In genomic region chr5:72066658-72067057, GRCh38 we compare ENCODE assay signal across 12 cellular contexts. TPM values are rescaled to one million over a fixed set of nuclear protein-coding genes. Genes with fewer than 3 reads are reported as not detected.
A peak's percentile ranks its signal among the peaks of the same experiment; 100 is the strongest.
DNase-seq lines count a peak whose midpoint lies in the region; ATAC-seq and TF ChIP-seq lines count a peak whose summit lies in the region.
"Had no signal": no experiment of that assay in that cellular context is flagged by ENCODE, and none has a peak within 500 bp of the region (broad histone marks: within the 10 kb centered on the region; RNA-seq: fewer than 3 reads in every experiment).

No MANE protein-coding gene starts in this region.

- H4K91ac ChIP-seq in neuronal stem cell (ENCODE audit: low read depth, low read length, poor library complexity): no peak overlapping the region

- H3K4ac ChIP-seq in neuronal stem cell (ENCODE audit: low read length): no peak overlapping the region

- H3K14ac ChIP-seq in neuronal stem cell (ENCODE audit: low read length): no peak overlapping the region

- DNase-seq in ELR (ENCODE audit: low read depth): peak; percentile 92
- peak; percentile 58 for DNase-seq in NCI-H69 (lab: John Stamatoyannopoulos, UW)
- peak; percentile 84 for DNase-seq in choroid plexus epithelial cell (ENCODE audit: low read depth)
- no peak for DNase-seq in neuronal stem cell (ENCODE audit: low spot score)
- DNase-seq in cerebellar nuclear complex (lab: John Stamatoyannopoulos, UW): no peak
- no peak for DNase-seq in foreskin melanocyte
- DNase-seq in inferior parietal cortex (ENCODE audit: extremely low spot score): no peak
- DNase-seq: DMS79, T-helper 17 cell had no signal

- H3K27me3 ChIP-seq in neuronal stem cell (ENCODE audit: control insufficient read depth in 3 of 3, insufficient read depth in 3 of 3, low read depth in 1 of 3, low read length in 3 of 3): no peaks in the 10 kb centered on the region
- H3K27me3 ChIP-seq: neutrophil, vagina had no signal

- peaks cover 26 to 30% of the 10 kb centered on the region in 2 donors for H3K4me1 ChIP-seq in neuronal stem cell (ENCODE audit: control insufficient read depth in 2 of 2, insufficient read depth in 1 of 2, low read depth in 1 of 2, low read length in 2 of 2)
- H3K4me1 ChIP-seq: vagina had no signal

- no peak for ATAC-seq in HG03025 (IDR thresholded peaks at IDR 0.05; ENCODE audit: low FRiP score, unreplicated experiment)
- ATAC-seq: T-helper 17 cell had no signal

- no peak overlapping the region for H4K8ac ChIP-seq in neuronal stem cell (ENCODE audit: low read depth, low read length)

- no peak overlapping the region for H3K18ac ChIP-seq in neuronal stem cell (ENCODE audit: low read length)

- H3K4me2 ChIP-seq in neuronal stem cell (ENCODE audit: insufficient read depth, low read length, poor library complexity, severe bottlenecking): no peak overlapping the region

- no peak overlapping the region for H2AK5ac ChIP-seq in neuronal stem cell (ENCODE audit: low read depth, low read length)

- H2BK5ac ChIP-seq in neuronal stem cell (ENCODE audit: low read length): no peak overlapping the region

- no peak overlapping the region for H3K9ac ChIP-seq in neuronal stem cell (ENCODE audit: low read depth, low read length, poor library complexity)

- peak overlapping the region; percentile 15 for H3K27ac ChIP-seq in neuronal stem cell (replicated peaks; ENCODE audit: low read length)
- H3K27ac ChIP-seq: neutrophil, vagina had no signal

- no peak overlapping the region for H2BK12ac ChIP-seq in neuronal stem cell (ENCODE audit: low read length)

- H3K4me3 ChIP-seq in choroid plexus epithelial cell (ENCODE audit: low read depth, low read length) (no peak overlapping the region), neuronal stem cell (ENCODE audit: low read length in 2 of 2) (no peak overlapping the region)
- H3K4me3 ChIP-seq: vagina had no signal

- H2AFZ ChIP-seq in neuronal stem cell (ENCODE audit: low read length): no peak overlapping the region

- H3K36me3 ChIP-seq in neuronal stem cell (replicated peaks in 1 of 2; ENCODE audit: control insufficient read depth in 2 of 2, insufficient read depth in 2 of 2, low read length in 2 of 2): no peaks in the 10 kb centered on the region
- H3K36me3 ChIP-seq: neutrophil, vagina had no signal

- TF ChIP-seq CTCF in choroid plexus epithelial cell (conservative IDR thresholded peaks at IDR 0.05; ENCODE audit: low read depth, low read length): no peak

- no peaks in the 10 kb centered on the region for H3K9me3 ChIP-seq in neuronal stem cell (replicated peaks in 1 of 2; ENCODE audit: control insufficient read depth in 2 of 2, insufficient read depth in 1 of 2, low read depth in 1 of 2, low read length in 2 of 2)
- H3K9me3 ChIP-seq: neutrophil, vagina had no signal

- no peak overlapping the region for H3K23ac ChIP-seq in neuronal stem cell (ENCODE audit: low read depth, low read length, poor library complexity)

- H3K79me1 ChIP-seq in neuronal stem cell (ENCODE audit: low read depth, low read length): no peaks in the 10 kb centered on the region

- WGBS in neuronal stem cell (ENCODE audit: extremely low coverage in 2 of 2, insufficient read length in 2 of 2, insufficient replicate concordance in 1 of 2), 2 donors: no CpG with 5 or more reads among the region's 3 CpGs

- H2BK15ac ChIP-seq in neuronal stem cell (ENCODE audit: low read length): no peak overlapping the region

- no peak overlapping the region for H2BK120ac ChIP-seq in neuronal stem cell (ENCODE audit: low read depth, low read length)

RNA-seq across cellular contexts. Expression of gene MAP1B, which starts 40.6 kb away (rescaled TPM):
- 46.3 TPM for polyA plus RNA-seq in neuronal stem cell (2013, experiment 1 of 2)
- 51.7 TPM for polyA plus RNA-seq in neuronal stem cell (2013, experiment 2 of 2)

Comparison
In these comparisons a context has a peak if more than half of its experiments do, and no peak if none do; other contexts are left out.
1. DNase-seq: peak in ELR (single experiment), NCI-H69 (single experiment) and choroid plexus epithelial cell (single experiment); none in neuronal stem cell (single experiment), cerebellar nuclear complex (0 of 2), foreskin melanocyte (single experiment) and inferior parietal cortex (single experiment).